ENCODE assay signal across 23 cellular contexts in the genomic region with DNA sequence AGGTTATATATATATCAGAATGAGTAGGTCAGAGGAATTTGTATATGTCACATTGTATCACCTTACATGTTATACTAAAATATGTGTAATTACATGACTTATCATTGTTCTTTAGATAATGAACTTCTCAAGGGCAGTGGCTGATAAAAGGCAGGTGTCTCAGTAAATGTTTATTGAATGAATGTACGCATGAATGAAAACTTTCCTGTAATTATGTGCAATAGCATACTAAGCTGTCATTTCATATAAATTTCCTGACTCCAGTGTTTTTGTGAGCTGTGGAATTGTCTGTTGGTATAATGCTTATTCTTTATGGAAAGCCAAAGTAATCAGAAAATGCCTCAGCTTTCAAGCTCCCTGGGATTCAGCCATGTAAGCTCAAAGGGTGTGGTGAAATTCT. TPM values are rescaled to one million over a fixed set of nuclear protein-coding genes. Genes with fewer than 3 reads are reported as not detected.
DNase-seq lines count a peak whose midpoint lies in the region; ATAC-seq, FAIRE-seq and TF ChIP-seq lines count a peak whose summit lies in the region.
"Had no signal": no experiment of that assay in that cellular context is flagged by ENCODE, and none has a peak within 500 bp of the region (broad histone marks: within the 10 kb centered on the region; RNA-seq: fewer than 3 reads in every experiment).

No MANE protein-coding gene starts in this region.

- peaks cover 75% of the 10 kb centered on the region for H3K4me1 ChIP-seq in adipocyte (ENCODE audit: control insufficient read depth, insufficient read depth, low read length)
- peaks cover 2 to 71% (median 52%) of the 10 kb centered on the region in 12 donors for H3K4me1 ChIP-seq in heart left ventricle

- H3K27me3 ChIP-seq in CD4-positive, alpha-beta T cell (ENCODE audit: control insufficient read depth, insufficient read depth, low read length), result no peaks in the 10 kb centered on the region
- H3K27me3 ChIP-seq in adipocyte (replicated peaks; ENCODE audit: control insufficient read depth, insufficient read depth, low read length), result no peaks in the 10 kb centered on the region
- H3K27me3 ChIP-seq in heart left ventricle, result no peaks in the 10 kb centered on the region
- H3K27me3 ChIP-seq: ovary had no signal

- TF ChIP-seq POLR2A in heart left ventricle (IDR thresholded peaks at IDR 0.05), result no peak

- peak overlapping the region; percentile 57 for H3K27ac Mint-ChIP-seq in CD4-positive, alpha-beta T cell
- H3K27ac Mint-ChIP-seq: endodermal cell, H9 had no signal

- peak; percentile 9 for FAIRE-seq in islet of Langerhans (lab: Jason Lieb, UNC)
- FAIRE-seq: GM12878 had no signal

- H3K9me3 ChIP-seq in CD4-positive, alpha-beta T cell (ENCODE audit: control insufficient read depth, low read length), result no peaks in the 10 kb centered on the region
- H3K9me3 ChIP-seq in adipocyte (ENCODE audit: control insufficient read depth, low read length), result no peaks in the 10 kb centered on the region
- no peaks in the 10 kb centered on the region for H3K9me3 ChIP-seq in heart left ventricle
- H3K9me3 ChIP-seq: ovary had no signal

- H3K36me3 Mint-ChIP-seq in CD4-positive, alpha-beta T cell (ENCODE audit: low read depth), result peaks cover 22% of the 10 kb centered on the region

- H3K27ac ChIP-seq in CD4-positive, alpha-beta T cell (ENCODE audit: low read depth, low read length), result no peak overlapping the region
- H3K27ac ChIP-seq in heart left ventricle, result no peak overlapping the region
- H3K27ac ChIP-seq: C4-2B, ovary had no signal

- no peak for DNase-seq in CD4-positive, alpha-beta T cell
- DNase-seq in NCI-H146 (lab: John Stamatoyannopoulos, UW) (peak; percentile 61), adipocyte (ENCODE audit: low read depth) (peak; percentile 61), NCI-H128 (lab: John Stamatoyannopoulos, UW; ENCODE audit: unreplicated experiment) (no peak), heart left ventricle (no peak)
- DNase-seq: activated naive CD4-positive, alpha-beta T cell; DMS153; endodermal cell; H9; mesendoderm; MV-4-11; naive thymus-derived CD4-positive, alpha-beta T cell; NCI-H510A treated with DMSO at 0.1 percent for 48 hours; OCI-M1; ovary; SIG-M5; stimulated activated CD4-positive, alpha-beta T cell treated with anti-CD3 and anti-CD28 coated beads, Interleukin-4, amount 100 ng/mL, for 1 hour; T-helper 1 cell had no signal

- intact Hi-C loops in CD4-positive, alpha-beta T cell (cut with DNase I, micrococcal nuclease), result loop anchor here in 1 of 2 experiments (10.0 kb wide), 1 partner anchor 1420 kb away; a partner anchor contains a TSS
- intact Hi-C loops in heart left ventricle (cut with DNase I), result no loop called here

- CTCF ChIA-PET in CD4-positive, alpha-beta T cell (lab: Charles Lee), result no interaction called here

- H3K27me3 Mint-ChIP-seq in CD4-positive, alpha-beta T cell, result no peaks in the 10 kb centered on the region
- H3K27me3 Mint-ChIP-seq: naive thymus-derived CD4-positive, alpha-beta T cell had no signal

- H3K9ac ChIP-seq in adipocyte (ENCODE audit: low read length), result no peak overlapping the region

- no peak overlapping the region for H3K4me3 Mint-ChIP-seq in CD4-positive, alpha-beta T cell
- H3K4me3 Mint-ChIP-seq: endodermal cell, H9 had no signal

- peaks cover 60% of the 10 kb centered on the region for H3K4me1 Mint-ChIP-seq in CD4-positive, alpha-beta T cell (ENCODE audit: low read depth)

- TF ChIP-seq CTCF in CD4-positive, alpha-beta T cell (IDR thresholded peaks at IDR 0.05), result no peak
- TF ChIP-seq CTCF in heart left ventricle (IDR thresholded peaks at IDR 0.05), result no peak

- no peaks in the 10 kb centered on the region for H3K36me3 ChIP-seq in adipocyte (ENCODE audit: control insufficient read depth, insufficient read depth, low read length, severe bottlenecking)
- H3K36me3 ChIP-seq in heart left ventricle, result no peaks in the 10 kb centered on the region
- H3K36me3 ChIP-seq: ovary had no signal

- POLR2A ChIA-PET in CD4-positive, alpha-beta T cell (lab: Charles Lee), result no interaction called here

- no peaks in the 10 kb centered on the region for H3K9me3 Mint-ChIP-seq in CD4-positive, alpha-beta T cell
- H3K9me3 Mint-ChIP-seq: endodermal cell; H9; naive thymus-derived CD4-positive, alpha-beta T cell had no signal

- 81 to 96% (median 92%) methylated on average over 1 of the region's 1 CpG for WGBS in heart left ventricle, 4 donors

- ATAC-seq in CD4-positive, alpha-beta T cell (ENCODE audit: poor library complexity), result no peak
- ATAC-seq in HG02588 (IDR thresholded peaks at IDR 0.05; ENCODE audit: unreplicated experiment), result no peak
- ATAC-seq in HG02642 (IDR thresholded peaks at IDR 0.05; ENCODE audit: poor library complexity, unreplicated experiment), result no peak
- ATAC-seq in heart left ventricle, result no peak
- ATAC-seq: GM12878; naive thymus-derived CD4-positive, alpha-beta T cell had no signal

- H3K4me3 ChIP-seq in adipocyte (ENCODE audit: low read length) (no peak overlapping the region), heart left ventricle (no peak overlapping the region)
- H3K4me3 ChIP-seq: GM12878, ovary had no signal

RNA-seq across cellular contexts. Expression of a gene that starts 4.2 kb away (rescaled TPM):
- total RNA-seq in CD4-positive, alpha-beta T cell, result 10 to 100 TPM; 31.8 to 34.8 TPM
- total RNA-seq in heart left ventricle, result 10 to 100 TPM; 17.7 to 38.3 (median 32.9) TPM
- 10 to 100 TPM; 13.6 to 41.7 TPM for polyA plus RNA-seq in heart left ventricle

Comparison
In these comparisons a context has a peak if more than half of its experiments do, and no peak if none do; other contexts are left out.
1. DNase-seq: peak in NCI-H146 (single experiment) and adipocyte (single experiment); none in CD4-positive, alpha-beta T cell (0 of 10), NCI-H128 (single experiment) and heart left ventricle (0 of 5).